ENCODE assay signal across 17 cellular contexts in the genomic region with DNA sequence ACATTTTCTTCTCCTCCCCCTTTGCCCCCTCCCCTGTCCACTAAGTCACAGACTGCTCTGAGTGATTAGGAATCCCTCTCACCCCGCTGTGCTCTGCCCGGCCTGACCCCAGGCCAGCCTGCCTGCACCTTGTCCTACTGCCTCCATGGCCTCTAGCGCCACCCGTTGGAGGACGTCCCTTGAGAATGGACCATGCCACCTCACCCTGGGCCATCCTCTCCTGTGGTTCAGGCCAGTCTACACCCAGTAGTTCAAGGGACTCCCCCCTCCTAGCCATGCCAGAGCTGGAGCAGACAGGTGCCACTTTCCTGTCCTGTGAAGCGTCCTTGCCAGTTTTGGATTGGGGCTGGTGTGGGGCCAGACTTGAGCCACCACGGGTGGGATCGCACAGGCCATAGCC. TPM values are rescaled to one million over a fixed set of nuclear protein-coding genes. Genes with fewer than 3 reads are reported as not detected.
A peak's percentile ranks its signal among the peaks of the same experiment; 100 is the strongest.
DNase-seq lines count a peak whose midpoint lies in the region; ATAC-seq and TF ChIP-seq lines count a peak whose summit lies in the region.
"Had no signal": no experiment of that assay in that cellular context is flagged by ENCODE, and none has a peak within 500 bp of the region (broad histone marks: within the 10 kb centered on the region; RNA-seq: fewer than 3 reads in every experiment).

No MANE protein-coding gene starts in this region.

- H3K36me3 ChIP-seq in Peyer's patch (peaks cover 0 to 30% (median 0%) of the 10 kb centered on the region in 3 donors), mucosa of descending colon (ENCODE audit: low read depth) (no peaks in the 10 kb centered on the region)
- H3K36me3 ChIP-seq: prostate gland had no signal

- no peaks in the 10 kb centered on the region for H3K9me3 ChIP-seq in Peyer's patch
- no peaks in the 10 kb centered on the region for H3K9me3 ChIP-seq in mucosa of descending colon
- H3K9me3 ChIP-seq: adrenal gland, esophagus muscularis mucosa, left lung, prostate gland had no signal

- intact Hi-C loops in mucosa of descending colon (cut with DNase I, micrococcal nuclease): no loop called here

- H3K4me3 ChIP-seq in Peyer's patch (no peak overlapping the region), mucosa of descending colon (no peak overlapping the region)
- H3K4me3 ChIP-seq: adrenal gland, esophagus muscularis mucosa, left lung, prostate gland had no signal

- peak overlapping the region in 2 of 4 donors; percentile 31 to 64 for H3K27ac ChIP-seq in Peyer's patch
- H3K27ac ChIP-seq: esophagus muscularis mucosa, left lung, prostate gland had no signal

- H3K4me1 ChIP-seq in Peyer's patch: peaks cover 0 to 11% (median 0%) of the 10 kb centered on the region in 4 donors
- H3K4me1 ChIP-seq in mucosa of descending colon (ENCODE audit: low read depth): peaks cover 3% of the 10 kb centered on the region
- H3K4me1 ChIP-seq: left lung, prostate gland had no signal

- DNase-seq in Peyer's patch (peak in 2 of 3 donors; percentile 68 to 71), mucosa of descending colon (peak in 2 of 3 donors; percentile 39 to 56), hypothalamus (lab: John Stamatoyannopoulos, UW) (no peak), dermis blood vessel endothelial cell (no peak)
- DNase-seq in stimulated activated CD4-positive, alpha-beta T cell treated with anti-CD3 and anti-CD28 coated beads, Interleukin-4, amount 100 ng/mL, for 4 hours: no peak
- DNase-seq: activated T-cell treated with anti-CD3 and anti-CD28 coated beads for 4 hours, AML-193, DMS153, left lung, NCI-H1694, NCI-H524, T-helper 1 cell had no signal

- ATAC-seq in mucosa of descending colon: peak; percentile 73
- ATAC-seq: activated CD4-positive, CD25-positive, alpha-beta regulatory T cell treated with anti-CD3 and anti-CD28 coated beads, Interleukin-2, amount 50 U/mL, for 24 hours; left lung had no signal

- no peak for TF ChIP-seq POLR2A in Peyer's patch (IDR thresholded peaks at IDR 0.05)

- TF ChIP-seq CTCF in GM12872 (IDR thresholded peaks at IDR 0.05; ENCODE audit: insufficient read depth, low read depth, low read length) (0 out of 3 replicates have a peak, but pooled peaks have one; percentile 9), Peyer's patch (IDR thresholded peaks at IDR 0.05) (peak in 3 of 6 experiments; percentile 19 to 36 (median 24)), mucosa of descending colon (IDR thresholded peaks at IDR 0.05) (no peak)

- no peaks in the 10 kb centered on the region for H3K27me3 ChIP-seq in Peyer's patch
- H3K27me3 ChIP-seq: esophagus muscularis mucosa, left lung had no signal

RNA-seq across cellular contexts. Expression of a gene that starts 9.7 kb away (rescaled TPM):
- 100 to 1,000 TPM; 111 to 150 (median 122) TPM for total RNA-seq in Peyer's patch
- 10 to 100 TPM; 66.5 to 96.0 (median 85.2) TPM for total RNA-seq in mucosa of descending colon
- 53.8 and 81.9 TPM in 2 replicates for total RNA-seq in dermis blood vessel endothelial cell

RNA-seq across cellular contexts. Expression of a gene that starts 56.9 kb away (rescaled TPM):
- total RNA-seq in Peyer's patch (10 to 100 TPM; 10.7 to 32.6 (median 12.8) TPM), mucosa of descending colon (1 to 10 TPM; 4.8 to 7.9 (median 7.8) TPM), dermis blood vessel endothelial cell (6.0 and 6.5 TPM in 2 replicates)

RNA-seq across cellular contexts. Expression of a gene that starts 57.8 kb away (rescaled TPM):
- total RNA-seq in Peyer's patch: 10 to 100 TPM; 44.1 to 70.6 (median 55.6) TPM
- total RNA-seq in mucosa of descending colon: 10 to 100 TPM; 36.3 to 56.5 (median 48.2) TPM
- 15.3 and 48.9 TPM in 2 replicates for total RNA-seq in dermis blood vessel endothelial cell

Comparison
In these comparisons a context has a peak if more than half of its experiments do, and no peak if none do; other contexts are left out.
1. DNase-seq: peak in Peyer's patch (2 of 3) and mucosa of descending colon (2 of 3); none in stimulated activated CD4-positive, alpha-beta T cell treated with anti-CD3 and anti-CD28 coated beads, Interleukin-4, amount 100 ng/mL, for 4 hours (0 of 2), hypothalamus (0 of 51) and dermis blood vessel endothelial cell (single experiment).